ENCODE assay signal across 9 cellular contexts in the genomic region with DNA sequence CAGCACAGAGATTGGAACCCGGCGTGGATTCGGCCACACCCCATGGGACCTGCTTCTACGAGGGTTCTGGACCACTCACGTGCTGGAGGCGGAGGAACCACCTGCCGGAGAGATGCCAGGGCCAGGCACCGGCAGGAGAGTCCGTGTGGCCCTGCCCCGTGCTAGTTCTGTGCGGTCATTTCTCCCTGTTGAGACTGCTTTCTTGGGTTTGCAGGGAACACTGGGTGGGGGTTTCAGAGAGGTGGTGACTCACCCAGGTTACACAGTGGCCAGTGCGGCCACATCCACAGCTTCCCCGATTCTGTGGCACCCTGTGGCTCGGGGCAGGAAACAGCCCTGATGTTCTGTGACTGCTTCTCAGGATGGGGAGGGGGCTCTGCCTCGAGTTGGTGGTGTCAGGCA. TPM values are rescaled to one million over a fixed set of nuclear protein-coding genes. Genes with fewer than 3 reads are reported as not detected.
DNase-seq lines count a peak whose midpoint lies in the region; ATAC-seq and TF ChIP-seq lines count a peak whose summit lies in the region.
"Had no signal": no experiment of that assay in that cellular context is flagged by ENCODE, and none has a peak within 500 bp of the region (broad histone marks: within the 10 kb centered on the region; RNA-seq: fewer than 3 reads in every experiment).

No MANE protein-coding gene starts in this region.

- POLR2A ChIA-PET in RWPE1 (lab: Yijun Ruan, JAX; ENCODE audit: low non-redundant PET): interaction anchor here (0.5 to 1.2 kb wide), 4 partner anchors 30 to 410 kb away, joined by 3 to 6 read pairs (median 4); a partner anchor contains a TSS

- no peak overlapping the region for H3K4me3 Mint-ChIP-seq in activated CD8-positive, alpha-beta memory T cell treated with anti-CD3 and anti-CD28 coated beads, Interleukin-2, amount 10 ng/mL, durations not matched to agents 7 days and 5 days
- peak overlapping the region; percentile 31 for H3K4me3 Mint-ChIP-seq in stimulated activated effector memory CD8-positive, alpha-beta T cell treated with anti-CD3 and anti-CD28 coated beads, Interleukin-12 subunit alpha, Interleukin-12 subunit beta, amount 100 ng/mL, for 72 hours

- peaks cover 0 to 29% (median 0%) of the 10 kb centered on the region in 4 donors for H3K27me3 ChIP-seq in esophagus squamous epithelium

- WGBS in esophagus squamous epithelium, 2 donors: 20% methylated on average over 3 of the region's 15 CpGs; no CpG with 5 or more reads in 1 of the 2 donors

- peaks cover 7% of the 10 kb centered on the region for H3K36me3 Mint-ChIP-seq in activated CD8-positive, alpha-beta memory T cell treated with anti-CD3 and anti-CD28 coated beads, Interleukin-2, amount 10 ng/mL, durations not matched to agents 7 days and 5 days
- peaks cover 31% of the 10 kb centered on the region for H3K36me3 Mint-ChIP-seq in stimulated activated effector memory CD8-positive, alpha-beta T cell treated with anti-CD3 and anti-CD28 coated beads, Interleukin-12 subunit alpha, Interleukin-12 subunit beta, amount 100 ng/mL, for 72 hours

- peaks cover 6% of the 10 kb centered on the region for H3K9me3 Mint-ChIP-seq in activated CD8-positive, alpha-beta memory T cell treated with anti-CD3 and anti-CD28 coated beads, Interleukin-2, amount 10 ng/mL, durations not matched to agents 7 days and 5 days (ENCODE audit: low read depth)
- peaks cover 6% of the 10 kb centered on the region for H3K9me3 Mint-ChIP-seq in stimulated activated effector memory CD8-positive, alpha-beta T cell treated with anti-CD3 and anti-CD28 coated beads, Interleukin-12 subunit alpha, Interleukin-12 subunit beta, amount 100 ng/mL, for 72 hours

- peaks cover 34% of the 10 kb centered on the region for H3K4me1 Mint-ChIP-seq in activated CD8-positive, alpha-beta memory T cell treated with anti-CD3 and anti-CD28 coated beads, Interleukin-2, amount 10 ng/mL, durations not matched to agents 7 days and 5 days
- peaks cover 35% of the 10 kb centered on the region for H3K4me1 Mint-ChIP-seq in stimulated activated effector memory CD8-positive, alpha-beta T cell treated with anti-CD3 and anti-CD28 coated beads, Interleukin-12 subunit alpha, Interleukin-12 subunit beta, amount 100 ng/mL, for 72 hours

- CTCF ChIA-PET in activated CD8-positive, alpha-beta memory T cell treated with anti-CD3 and anti-CD28 coated beads, Interleukin-2, amount 10 ng/mL, durations not matched to agents 7 days and 5 days (lab: Charles Lee): interaction anchor here (0.7 to 5.1 kb wide), 11 partner anchors 20 to 400 kb away, joined by 3 to 50 read pairs (median 3); no protein-coding TSS in a partner anchor
- CTCF ChIA-PET in RWPE1 (lab: Yijun Ruan, JAX): interaction anchor here (0.6 to 1.3 kb wide), 3 partner anchors 11 to 159 kb away, joined by 3 to 5 read pairs (median 3); no protein-coding TSS in a partner anchor

- peak overlapping the region; percentile 56 for H3K27ac Mint-ChIP-seq in activated CD8-positive, alpha-beta memory T cell treated with anti-CD3 and anti-CD28 coated beads, Interleukin-2, amount 10 ng/mL, durations not matched to agents 7 days and 5 days
- peak overlapping the region; percentile 79 for H3K27ac Mint-ChIP-seq in stimulated activated effector memory CD8-positive, alpha-beta T cell treated with anti-CD3 and anti-CD28 coated beads, Interleukin-12 subunit alpha, Interleukin-12 subunit beta, amount 100 ng/mL, for 72 hours

- peak overlapping the region; percentile 95 for H3K27ac ChIP-seq in RWPE1
- H3K27ac ChIP-seq in esophagus squamous epithelium: peak overlapping the region; percentile 67 to 81 (median 74)

- peak; percentile 68 for DNase-seq in activated CD8-positive, alpha-beta memory T cell treated with anti-CD3 and anti-CD28 coated beads, Interleukin-2, amount 10 ng/mL, durations not matched to agents 7 days and 5 days
- no peak for DNase-seq in activated CD8-positive, alpha-beta memory T cell treated with anti-CD3 and anti-CD28 coated beads, Interleukin-2, amount 50 U/mL, for 48 hours
- no peak for DNase-seq in RWPE1 (ENCODE audit: low spot score)
- no peak for DNase-seq in esophagus squamous epithelium (lab: John Stamatoyannopoulos, UW)
- DNase-seq in stimulated activated effector memory CD8-positive, alpha-beta T cell treated with anti-CD3 and anti-CD28 coated beads, Interleukin-12 subunit alpha, Interleukin-12 subunit beta, amount 100 ng/mL, for 72 hours (ENCODE audit: low spot score in 2 of 2): no peak
- no peak for DNase-seq in NCI-H2107 treated with DMSO at 0.1 percent for 48 hours (lab: John Stamatoyannopoulos, UW; ENCODE audit: unreplicated experiment)
- no peak for DNase-seq in effector CD4-positive, alpha-beta T cell
- DNase-seq: cerebellar nuclear complex had no signal

- H3K9me3 ChIP-seq in esophagus squamous epithelium: peaks cover 0 to 5% (median 0%) of the 10 kb centered on the region in 3 donors

- peak; percentile 4 for ATAC-seq in activated CD8-positive, alpha-beta memory T cell treated with anti-CD3 and anti-CD28 coated beads, Interleukin-2, amount 10 ng/mL, durations not matched to agents 7 days and 5 days
- peak; percentile 22 for ATAC-seq in stimulated activated effector memory CD8-positive, alpha-beta T cell treated with anti-CD3 and anti-CD28 coated beads, Interleukin-12 subunit alpha, Interleukin-12 subunit beta, amount 100 ng/mL, for 72 hours
- no peak for ATAC-seq in GM19035 (IDR thresholded peaks at IDR 0.05; ENCODE audit: unreplicated experiment)

- H3K36me3 ChIP-seq in esophagus squamous epithelium: no peaks in the 10 kb centered on the region

- peak overlapping the region in 1 of 4 donors; percentile 10 for H3K4me3 ChIP-seq in esophagus squamous epithelium

- peaks cover 13% of the 10 kb centered on the region for H3K27me3 Mint-ChIP-seq in activated CD8-positive, alpha-beta memory T cell treated with anti-CD3 and anti-CD28 coated beads, Interleukin-2, amount 10 ng/mL, durations not matched to agents 7 days and 5 days

- no peak for TF ChIP-seq CTCF in RWPE1 (conservative IDR thresholded peaks at IDR 0.05; ENCODE audit: low read depth)
- no peak for TF ChIP-seq CTCF in esophagus squamous epithelium (IDR thresholded peaks at IDR 0.05)

- H3K4me1 ChIP-seq in esophagus squamous epithelium: peaks cover 30 to 55% (median 32%) of the 10 kb centered on the region in 3 donors

- intact Hi-C loops in esophagus squamous epithelium (cut with DNase I): no loop called here

- no peak for TF ChIP-seq POLR2A in esophagus squamous epithelium (IDR thresholded peaks at IDR 0.05)

RNA-seq across cellular contexts. Expression of a gene that starts 3.6 kb away (rescaled TPM):
- total RNA-seq in activated CD8-positive, alpha-beta memory T cell treated with anti-CD3 and anti-CD28 coated beads, Interleukin-2, amount 10 ng/mL, durations not matched to agents 7 days and 5 days: 1 to 10 TPM; 1.1 to 3.6 TPM
- total RNA-seq in esophagus squamous epithelium: 10 to 100 TPM; 10.2 to 39.2 (median 22.5) TPM

RNA-seq across cellular contexts. Expression of a gene that starts 47.3 kb away (rescaled TPM):
- under 1 TPM; 0.44 to 0.87 TPM for total RNA-seq in activated CD8-positive, alpha-beta memory T cell treated with anti-CD3 and anti-CD28 coated beads, Interleukin-2, amount 10 ng/mL, durations not matched to agents 7 days and 5 days
- 10 to 100 TPM in 2 of 4 donors, 1 to 10 TPM in 2; 4.1 to 54.6 (median 20.8) TPM for total RNA-seq in esophagus squamous epithelium

RNA-seq across cellular contexts. Expression of a gene that starts 59.3 kb away (rescaled TPM):
- 100 to 1,000 TPM; 347 to 389 TPM for total RNA-seq in activated CD8-positive, alpha-beta memory T cell treated with anti-CD3 and anti-CD28 coated beads, Interleukin-2, amount 10 ng/mL, durations not matched to agents 7 days and 5 days
- total RNA-seq in esophagus squamous epithelium: 100 to 1,000 TPM; 108 to 140 (median 121) TPM
